Comparison of ENCODE assay signal across 31 cellular contexts in genomic region chr5:12072441-12072840, GRCh38.
"Had no signal": no experiment of that assay in that cellular context is flagged by ENCODE, and none has a peak within 500 bp of the region (broad histone marks: within the 10 kb centered on the region; RNA-seq: fewer than 3 reads in every experiment).

No MANE protein-coding gene starts in this region.

- H3K27me3 ChIP-seq: brain microvascular endothelial cell, dorsolateral prefrontal cortex, esophagus muscularis mucosa, foreskin keratinocyte, gastrocnemius medialis had no signal

- H3K4me1 ChIP-seq: esophagus muscularis mucosa, foreskin keratinocyte, gastrocnemius medialis had no signal

- FAIRE-seq: astrocyte, bronchial epithelial cell had no signal

- ATAC-seq: activated T-cell treated with anti-CD3 and anti-CD28 coated beads, Interleukin-2, amount 50 U/mL, for 4 hours; activated T-helper 17 cell treated with anti-CD3 and anti-CD28 coated beads, Interleukin-2, amount 50 U/mL, for 72 hours; foreskin keratinocyte; gastrocnemius medialis had no signal

- H3K9me3 ChIP-seq: esophagus muscularis mucosa, gastrocnemius medialis had no signal

- H3K4me1 Mint-ChIP-seq: activated CD4-positive, alpha-beta memory T cell treated with anti-CD3 and anti-CD28 coated beads, Interleukin-2, amount 10 ng/mL, durations not matched to agents 7 days and 5 days; activated CD4-positive, alpha-beta T cell treated with anti-CD3 and anti-CD28 coated beads, Interleukin-2, amount 10 ng/mL, durations not matched to agents 7 days and 5 days; activated T-helper 17 cell treated with anti-CD3 and anti-CD28 coated beads, Interleukin-2, amount 50 U/mL, for 72 hours; central memory CD8-positive, alpha-beta T cell had no signal

- H3K27ac Mint-ChIP-seq: activated CD4-positive, alpha-beta memory T cell treated with anti-CD3 and anti-CD28 coated beads, Interleukin-2, amount 10 ng/mL, durations not matched to agents 7 days and 5 days; activated CD4-positive, alpha-beta T cell treated with anti-CD3 and anti-CD28 coated beads, Interleukin-2, amount 10 ng/mL, durations not matched to agents 7 days and 5 days; activated naive CD8-positive, alpha-beta T cell; activated T-helper 17 cell treated with anti-CD3 and anti-CD28 coated beads, Interleukin-2, amount 50 U/mL, for 72 hours; dendritic cell treated with granulocyte-macrophage colony-stimulating factor and Interleukin-4, amounts not matched to agents 40 ng/mL and 50 ng/mL, for 4 days; endodermal cell had no signal

- H3K4me3 Mint-ChIP-seq: activated CD4-positive, alpha-beta memory T cell treated with anti-CD3 and anti-CD28 coated beads, Interleukin-2, amount 10 ng/mL, durations not matched to agents 7 days and 5 days; activated CD4-positive, alpha-beta T cell treated with anti-CD3 and anti-CD28 coated beads, Interleukin-2, amount 10 ng/mL, durations not matched to agents 7 days and 5 days; activated naive CD8-positive, alpha-beta T cell; activated T-cell treated with anti-CD3 and anti-CD28 coated beads, Interleukin-2, amount 50 U/mL, for 4 hours; activated T-helper 17 cell treated with anti-CD3 and anti-CD28 coated beads, Interleukin-2, amount 50 U/mL, for 72 hours; central memory CD8-positive, alpha-beta T cell; dendritic cell treated with granulocyte-macrophage colony-stimulating factor and Interleukin-4, amounts not matched to agents 40 ng/mL and 50 ng/mL, for 4 days; endodermal cell had no signal

- H3K27ac ChIP-seq: brain microvascular endothelial cell, coronary artery, dorsolateral prefrontal cortex, esophagus muscularis mucosa, foreskin keratinocyte, gastrocnemius medialis had no signal

- DNase-seq: activated CD4-positive, alpha-beta memory T cell treated with anti-CD3 and anti-CD28 coated beads, Interleukin-2, amount 10 ng/mL, durations not matched to agents 7 days and 5 days; activated CD4-positive, alpha-beta T cell treated with anti-CD3 and anti-CD28 coated beads for 1 hour; activated CD4-positive, alpha-beta T cell treated with anti-CD3 and anti-CD28 coated beads for 4 hours; activated CD4-positive, alpha-beta T cell treated with anti-CD3 and anti-CD28 coated beads, Interleukin-2, amount 10 ng/mL, durations not matched to agents 7 days and 5 days; activated CD4-positive, alpha-beta T cell treated with anti-CD3 and anti-CD28 coated beads, Interleukin-2, amount 50 U/mL, for 4 hours; activated CD8-positive, alpha-beta memory T cell treated with anti-CD3 and anti-CD28 coated beads, Interleukin-2, amount 50 U/mL, for 48 hours; activated effector memory CD4-positive, alpha-beta T cell treated with Interleukin-2 at 50 U/mL for 16 hours; activated gamma-delta T cell treated with Interleukin-2 at 50 U/mL for 16 hours; activated naive CD4-positive, alpha-beta T cell treated with anti-CD3 and anti-CD28 coated beads, Interleukin-2, amount 50 U/mL, for 16 hours; activated naive CD4-positive, alpha-beta T cell treated with Interleukin-2 at 50 U/mL for 16 hours; activated T-cell treated with anti-CD3 and anti-CD28 coated beads for 4 hours; activated T-cell treated with anti-CD3 and anti-CD28 coated beads, Interleukin-2, amount 50 U/mL, for 4 hours; amniotic stem cell; anterior cingulate cortex; brain microvascular endothelial cell; dorsolateral prefrontal cortex; effector memory CD4-positive, alpha-beta T cell; endodermal cell; erythroblast; foreskin keratinocyte; gastrocnemius medialis; glutamatergic neuron; T-helper 2 cell had no signal

- H3K36me3 Mint-ChIP-seq: activated naive CD8-positive, alpha-beta T cell had no signal

- H3K9me3 Mint-ChIP-seq: endodermal cell had no signal

- H3K4me3 ChIP-seq: coronary artery, dorsolateral prefrontal cortex, esophagus muscularis mucosa, gastrocnemius medialis had no signal

- H3K36me3 ChIP-seq: brain microvascular endothelial cell, esophagus muscularis mucosa, gastrocnemius medialis had no signal

- H3K27me3 Mint-ChIP-seq: activated CD4-positive, alpha-beta memory T cell treated with anti-CD3 and anti-CD28 coated beads, Interleukin-2, amount 10 ng/mL, durations not matched to agents 7 days and 5 days; activated CD4-positive, alpha-beta T cell treated with anti-CD3 and anti-CD28 coated beads, Interleukin-2, amount 10 ng/mL, durations not matched to agents 7 days and 5 days; activated naive CD8-positive, alpha-beta T cell; activated T-helper 17 cell treated with anti-CD3 and anti-CD28 coated beads, Interleukin-2, amount 50 U/mL, for 72 hours; central memory CD8-positive, alpha-beta T cell; dendritic cell treated with granulocyte-macrophage colony-stimulating factor and Interleukin-4, amounts not matched to agents 40 ng/mL and 50 ng/mL, for 4 days had no signal
